Comparison of ENCODE assay signal across 8 cellular contexts in the genomic region with DNA sequence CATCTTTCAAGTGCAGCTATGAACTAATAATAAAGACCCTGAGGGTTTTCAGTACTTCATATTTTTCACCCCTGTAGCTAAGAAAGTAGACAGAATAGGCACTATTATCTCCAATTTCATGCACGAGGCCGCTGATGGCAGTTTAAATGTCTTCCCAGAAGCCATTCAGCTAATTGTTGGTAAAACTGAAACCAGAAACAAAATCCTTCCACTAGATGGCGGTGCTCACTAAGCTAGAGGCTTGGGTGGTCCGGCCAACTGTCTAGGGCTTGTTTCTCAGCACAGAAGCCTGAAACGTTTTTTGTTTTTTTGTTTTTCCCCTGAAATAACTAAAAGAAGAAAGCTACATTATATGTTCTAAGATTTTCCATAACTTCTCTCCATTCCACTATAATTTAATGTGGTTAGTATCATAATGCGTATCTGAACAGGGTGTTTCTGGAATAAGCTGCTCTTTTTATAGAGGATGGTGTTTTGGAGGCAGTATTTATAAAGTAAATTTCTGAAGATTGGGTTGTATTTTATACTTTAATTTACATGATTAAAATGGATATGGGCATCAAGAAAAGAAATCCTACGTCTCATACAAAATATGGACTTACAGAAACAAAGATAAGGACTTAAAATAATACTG.
DNase-seq lines count a peak whose midpoint lies in the region; ATAC-seq, FAIRE-seq and TF ChIP-seq lines count a peak whose summit lies in the region.

No MANE protein-coding gene starts in this region.

- H3K4me3 ChIP-seq in astrocyte of the spinal cord (ENCODE audit: low read depth, low read length) (no peak overlapping the region), small intestine (ENCODE audit: low read depth in 1 of 2, low read length in 2 of 2) (no peak overlapping the region)

- no peak overlapping the region for H3K27ac Mint-ChIP-seq in T-helper 17 cell

- in situ Hi-C loops in astrocyte of the spinal cord (cut with HindIII; ENCODE audit: low sequenced_read_pairs): no loop called here

- ATAC-seq in GM18517 (IDR thresholded peaks at IDR 0.05; ENCODE audit: unreplicated experiment): peak; percentile 87
- ATAC-seq in HG02973 (IDR thresholded peaks at IDR 0.05; ENCODE audit: unreplicated experiment): peak; percentile 85
- ATAC-seq in T-helper 17 cell: peak; percentile 79

- no peaks in the 10 kb centered on the region for H3K9me3 ChIP-seq in T-helper 17 cell (ENCODE audit: control insufficient read depth, low read length, poor library complexity, severe bottlenecking)
- H3K9me3 ChIP-seq in small intestine (ENCODE audit: control insufficient read depth, low read depth): no peaks in the 10 kb centered on the region

- H3K4me1 ChIP-seq in small intestine (ENCODE audit: control insufficient read depth in 2 of 2, insufficient read depth in 1 of 2, low read depth in 1 of 2, low read length in 1 of 2): no peaks in the 10 kb centered on the region

- H3K36me3 Mint-ChIP-seq in T-helper 17 cell (ENCODE audit: low read depth): peaks cover 9% of the 10 kb centered on the region

- peaks cover 12% of the 10 kb centered on the region for H3K27me3 Mint-ChIP-seq in T-helper 17 cell

- H3K4me3 Mint-ChIP-seq in T-helper 17 cell: no peak overlapping the region

- DNase-seq in AG08395 (ENCODE audit: low spot score): peak; percentile 61
- DNase-seq in NCI-H1694 treated with DMSO at 0.1 percent for 48 hours (lab: John Stamatoyannopoulos, UW): peak; percentile 72
- DNase-seq in T-helper 17 cell: peak in 2 of 3 donors; percentile 11 to 28
- DNase-seq in astrocyte of the spinal cord (ENCODE audit: low read depth, low spot score): peak; percentile 85
- peak; percentile 12 for DNase-seq in iPS DF 19.7 (ENCODE audit: low read depth, low spot score)
- DNase-seq in small intestine: peak; percentile 66

- H3K27ac ChIP-seq in small intestine (ENCODE audit: low read depth in 1 of 2, low read length in 1 of 2): no peak overlapping the region

- TF ChIP-seq CTCF in astrocyte of the spinal cord (IDR thresholded peaks at IDR 0.05; ENCODE audit: low read depth, low read length): peak; percentile 72

- H3K27me3 ChIP-seq in small intestine (ENCODE audit: control insufficient read depth in 2 of 2, insufficient read depth in 2 of 2, low read length in 2 of 2): no peaks in the 10 kb centered on the region

- FAIRE-seq in small intestine (lab: Jason Lieb, UNC): no peak

- 23 to 28% (median 27%) methylated on average over 7 of the region's 7 CpGs for WGBS in small intestine, 3 donors

- no peaks in the 10 kb centered on the region for H3K36me3 ChIP-seq in small intestine (ENCODE audit: control insufficient read depth in 2 of 2, insufficient read depth in 2 of 2, low read length in 2 of 2)

- peaks cover 13% of the 10 kb centered on the region for H3K4me1 Mint-ChIP-seq in T-helper 17 cell

Comparison
In these comparisons a context has a peak if more than half of its experiments do, and no peak if none do; other contexts are left out.
1. DNase-seq: peak in every context shown above with its lines; median percentile 85 in astrocyte of the spinal cord; 72 in NCI-H1694 treated with DMSO at 0.1 percent for 48 hours; 66 in small intestine; 61 in AG08395; 20 in T-helper 17 cell; 12 in iPS DF 19.7.